In the genomic region with DNA sequence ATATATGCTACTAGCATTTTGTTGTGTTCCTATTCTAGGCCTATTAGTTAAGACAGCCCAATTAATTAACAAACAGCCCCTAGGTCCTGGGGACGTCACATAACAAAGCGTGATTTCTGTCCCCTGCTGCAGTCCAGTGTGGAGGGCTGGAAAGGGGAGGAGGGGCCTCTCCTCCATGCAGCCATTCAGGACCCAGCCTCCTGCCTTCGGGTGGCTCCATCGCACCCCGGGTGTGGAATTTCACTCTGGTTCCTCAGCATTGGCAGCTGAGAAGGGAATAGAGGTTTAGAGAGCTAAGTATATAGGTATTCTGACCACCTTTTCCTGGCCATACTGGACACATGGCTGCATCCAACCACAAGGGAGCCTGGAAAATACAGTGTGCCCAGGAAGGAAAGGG, we compare ENCODE assay signal across 35 cellular contexts. TPM values are rescaled to one million over a fixed set of nuclear protein-coding genes. Genes with fewer than 3 reads are reported as not detected.
"Had no signal": no experiment of that assay in that cellular context is flagged by ENCODE, and none has a peak within 500 bp of the region (broad histone marks: within the 10 kb centered on the region; RNA-seq: fewer than 3 reads in every experiment).

No MANE protein-coding gene starts in this region.

- H3K4me3 Mint-ChIP-seq: activated CD8-positive, alpha-beta T cell treated with anti-CD3 and anti-CD28 coated beads for 36 hours; activated naive CD8-positive, alpha-beta T cell; activated T-cell treated with anti-CD3 and anti-CD28 coated beads, Interleukin-2, amount 50 U/mL, for 4 hours; activated T-helper 17 cell treated with anti-CD3 and anti-CD28 coated beads, Interleukin-2, amount 50 U/mL, for 72 hours; central memory CD8-positive, alpha-beta T cell; effector memory CD8-positive, alpha-beta T cell had no signal

- H3K4me1 Mint-ChIP-seq: activated T-helper 17 cell treated with anti-CD3 and anti-CD28 coated beads, Interleukin-2, amount 50 U/mL, for 72 hours; central memory CD8-positive, alpha-beta T cell had no signal

- H3K27ac ChIP-seq: brain microvascular endothelial cell, epithelial cell of prostate, esophagus squamous epithelium, gastroesophageal sphincter had no signal

- ATAC-seq: activated CD8-positive, alpha-beta T cell treated with anti-CD3 and anti-CD28 coated beads for 36 hours; activated T-cell treated with anti-CD3 and anti-CD28 coated beads, Interleukin-2, amount 50 U/mL, for 4 hours; activated T-helper 17 cell treated with anti-CD3 and anti-CD28 coated beads, Interleukin-2, amount 50 U/mL, for 72 hours; effector memory CD8-positive, alpha-beta T cell; gastroesophageal sphincter had no signal

- H3K36me3 Mint-ChIP-seq: activated naive CD8-positive, alpha-beta T cell had no signal

- H3K27ac Mint-ChIP-seq: activated CD8-positive, alpha-beta T cell treated with anti-CD3 and anti-CD28 coated beads for 36 hours; activated naive CD8-positive, alpha-beta T cell; activated T-helper 17 cell treated with anti-CD3 and anti-CD28 coated beads, Interleukin-2, amount 50 U/mL, for 72 hours; effector memory CD8-positive, alpha-beta T cell had no signal

- DNase-seq: activated CD4-positive, alpha-beta T cell treated with anti-CD3 and anti-CD28 coated beads for 48 hours; activated CD4-positive, alpha-beta T cell treated with anti-CD3 and anti-CD28 coated beads, Interleukin-2, amount 50 U/mL, for 1 hour; activated CD4-positive, alpha-beta T cell treated with anti-CD3 and anti-CD28 coated beads, Interleukin-2, amount 50 U/mL, for 48 hours; activated CD8-positive, alpha-beta memory T cell treated with anti-CD3 and anti-CD28 coated beads for 24 hours; activated CD8-positive, alpha-beta T cell treated with anti-CD3 and anti-CD28 coated beads for 36 hours; activated effector memory CD4-positive, alpha-beta T cell treated with Interleukin-2 at 50 U/mL for 16 hours; activated gamma-delta T cell treated with Interleukin-2 at 50 U/mL for 16 hours; activated naive CD4-positive, alpha-beta T cell treated with anti-CD3 and anti-CD28 coated beads, Interleukin-2, amount 50 U/mL, for 16 hours; activated naive CD4-positive, alpha-beta T cell treated with Interleukin-2 at 50 U/mL for 16 hours; activated T-cell treated with anti-CD3 and anti-CD28 coated beads, Interleukin-2, amount 50 U/mL, for 4 hours; amniotic stem cell; anterior cingulate cortex; brain microvascular endothelial cell; cortex of kidney; dermis blood vessel endothelial cell; effector CD4-positive, alpha-beta T cell; effector memory CD8-positive, alpha-beta T cell; esophagus squamous epithelium; foreskin melanocyte; T-helper 2 cell had no signal

- FAIRE-seq: astrocyte, bronchial epithelial cell, colon, endometrium, endothelial cell of umbilical vein had no signal

- H3K9me3 Mint-ChIP-seq: activated CD8-positive, alpha-beta T cell treated with anti-CD3 and anti-CD28 coated beads for 36 hours; activated T-cell treated with anti-CD3 and anti-CD28 coated beads, Interleukin-2, amount 50 U/mL, for 4 hours; activated T-helper 17 cell treated with anti-CD3 and anti-CD28 coated beads, Interleukin-2, amount 50 U/mL, for 72 hours; central memory CD8-positive, alpha-beta T cell; effector memory CD8-positive, alpha-beta T cell had no signal

RNA-seq across cellular contexts. Expression of a gene that starts 42.4 kb away (rescaled TPM):
- total RNA-seq: activated CD8-positive, alpha-beta T cell treated with anti-CD3 and anti-CD28 coated beads for 36 hours; activated T-cell treated with anti-CD3 and anti-CD28 coated beads, Interleukin-2, amount 50 U/mL, for 4 hours; activated T-helper 17 cell treated with anti-CD3 and anti-CD28 coated beads, Interleukin-2, amount 50 U/mL, for 72 hours; astrocyte; bronchial epithelial cell; cardiac septum; cerebellum; dermis blood vessel endothelial cell; endothelial cell of umbilical vein; esophagus squamous epithelium; fibroblast of lung; fibroblast of villous mesenchyme; gastroesophageal sphincter; T-helper 1 cell treated with Interleukin-12 subunit alpha and Interleukin-12 subunit beta and Interleukin-4 antibody, amounts not matched to agents 30 ng/mL and 1 ng/mL, for 36 hours had no signal

RNA-seq across cellular contexts. Expression of a gene that starts 49.0 kb away (rescaled TPM):
- total RNA-seq: activated CD8-positive, alpha-beta T cell treated with anti-CD3 and anti-CD28 coated beads for 36 hours; activated T-cell treated with anti-CD3 and anti-CD28 coated beads, Interleukin-2, amount 50 U/mL, for 4 hours; activated T-helper 17 cell treated with anti-CD3 and anti-CD28 coated beads, Interleukin-2, amount 50 U/mL, for 72 hours; bronchial epithelial cell; cardiac septum; dermis blood vessel endothelial cell; endothelial cell of umbilical vein; fibroblast of lung; fibroblast of villous mesenchyme; gastroesophageal sphincter; T-helper 1 cell treated with Interleukin-12 subunit alpha and Interleukin-12 subunit beta and Interleukin-4 antibody, amounts not matched to agents 30 ng/mL and 1 ng/mL, for 36 hours had no signal
